8 cellular contexts compared by ENCODE assay signal in the genomic region with DNA sequence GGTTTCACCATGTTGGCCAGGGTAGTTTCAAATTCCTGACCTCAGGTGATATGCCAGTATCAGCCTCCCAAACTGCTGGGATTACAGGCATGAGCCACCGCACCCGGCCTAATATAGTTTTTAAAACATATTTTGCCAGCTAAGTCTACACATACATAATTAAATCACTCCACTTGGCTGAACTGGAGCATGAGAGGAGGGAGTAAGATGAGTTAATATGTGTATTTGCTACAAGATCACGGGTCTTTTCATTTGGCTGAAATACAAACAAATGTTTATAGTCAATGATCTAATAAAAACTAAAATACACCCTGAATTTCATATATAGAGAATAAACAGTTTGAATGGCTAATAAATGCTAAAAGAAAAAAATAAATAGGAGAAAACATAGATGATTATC.
"Had no signal": no experiment of that assay in that cellular context is flagged by ENCODE, and none has a peak within 500 bp of the region (broad histone marks: within the 10 kb centered on the region; RNA-seq: fewer than 3 reads in every experiment).

No MANE protein-coding gene starts in this region.

- H3K4me3 Mint-ChIP-seq: IgD-negative memory B cell had no signal

- H3K4me3 ChIP-seq: K562 had no signal

- DNase-seq: IMR-90, KBM-7, KG1 had no signal

- H3K9me3 Mint-ChIP-seq: IgD-negative memory B cell had no signal

- H3K27ac ChIP-seq: HL-60, KMS-11 had no signal

- H3K36me3 Mint-ChIP-seq: IgD-negative memory B cell had no signal

- H3K27ac Mint-ChIP-seq: IgD-negative memory B cell had no signal

- ATAC-seq: HepG2, K562 had no signal
